Comparison of ENCODE assay signal across 8 cellular contexts in genomic region chr12:122397981-122398380, GRCh38. TPM values are rescaled to one million over a fixed set of nuclear protein-coding genes. Genes with fewer than 3 reads are reported as not detected.
DNase-seq lines count a peak whose midpoint lies in the region; ATAC-seq, FAIRE-seq and TF ChIP-seq lines count a peak whose summit lies in the region.
"Not testable (repeated sequence)": the region's sequence is repeated elsewhere in the genome, so short reads cannot be mapped to it uniquely, and the experiment has no call there.

No MANE protein-coding gene starts in this region.

- H3K36me3 ChIP-seq in K562 (ENCODE audit: control insufficient read depth, insufficient read depth, low read length); muscle layer of colon (ENCODE audit: insufficient read depth, low read length); sigmoid colon; subcutaneous abdominal adipose tissue (ENCODE audit: control insufficient read depth in 5 of 5, insufficient read depth in 5 of 5, low read length in 5 of 5); tibial artery; uterus: not testable (repeated sequence)

- in situ Hi-C loops in K562 (cut with MboI), result not testable (repeated sequence)

- CTCF ChIA-PET in A549 (lab: Yijun Ruan, JAX) (interaction anchor here (0.6 to 9.4 kb wide), 10 partner anchors 8 to 123 kb away, joined by 3 to 162 read pairs (median 10); partner anchors contain the start of gene CLIP1), RWPE1 (lab: Yijun Ruan, JAX) (interaction anchor here (1.0 kb wide), 1 partner anchor 19 kb away, joined by 3 read pairs; no protein-coding TSS in a partner anchor)
- CTCF ChIA-PET in K562 (lab: Yijun Ruan, JAX; ENCODE audit: low intra/inter-chr PET ratio), result not testable (repeated sequence)

- peaks cover 74% of the 10 kb centered on the region for H3K4me1 ChIP-seq in A549
- H3K4me1 ChIP-seq in K562 (replicated peaks in 1 of 2; ENCODE audit: control insufficient read depth in 2 of 2, insufficient read depth in 2 of 2, low read length in 2 of 2), result not testable (repeated sequence)
- peaks cover 41% of the 10 kb centered on the region for H3K4me1 ChIP-seq in muscle layer of colon (ENCODE audit: insufficient read depth, low read length)
- H3K4me1 ChIP-seq in sigmoid colon, result peaks cover 0 to 82% (median 68%) of the 10 kb centered on the region in 4 donors
- peaks cover 5 to 19% (median 16%) of the 10 kb centered on the region in 5 donors for H3K4me1 ChIP-seq in subcutaneous abdominal adipose tissue (ENCODE audit: control insufficient read depth in 5 of 5, insufficient read depth in 5 of 5, low read length in 5 of 5)
- H3K4me1 ChIP-seq in tibial artery, result peaks cover 0 to 78% (median 28%) of the 10 kb centered on the region in 4 donors
- H3K4me1 ChIP-seq in uterus, result peaks cover 0 to 15% of the 10 kb centered on the region in 2 donors

- not testable (repeated sequence) for ATAC-seq in A549, K562

- not testable (repeated sequence) for FAIRE-seq in A549 (lab: Jason Lieb, UNC); K562 (lab: Jason Lieb, UNC)

- TF ChIP-seq CTCF in A549 (IDR thresholded peaks at IDR 0.05); RWPE1 (conservative IDR thresholded peaks at IDR 0.05; ENCODE audit: low read depth); K562 (IDR thresholded peaks at IDR 0.05 in 2 of 3, conservative IDR thresholded peaks at IDR 0.05 in 1 of 3; ENCODE audit: insufficient read depth in 2 of 3, low read depth in 1 of 3, low read length in 3 of 3); sigmoid colon (IDR thresholded peaks at IDR 0.05); tibial artery (IDR thresholded peaks at IDR 0.05); uterus (IDR thresholded peaks at IDR 0.05): not testable (repeated sequence)

- not testable (repeated sequence) for H3K9me1 ChIP-seq in K562 (ENCODE audit: control insufficient read depth, insufficient read depth, low read length)

- WGBS in A549 (ENCODE audit: missing lambda C conversion rate), result 90% methylated on average over 6 of the region's 6 CpGs
- 98% methylated on average over 5 of the region's 6 CpGs for WGBS in K562 (ENCODE audit: insufficient coverage, low coverage, missing lambda C conversion rate)
- WGBS in sigmoid colon, 2 donors, result 96 to 97% methylated on average over 6 of the region's 6 CpGs

- intact Hi-C loops in K562 (cut with micrococcal nuclease) (loop anchor here (10.0 kb wide), 1 partner anchor 357 kb away; the partner anchor contains the start of gene DENR), uterus (cut with DNase I; ENCODE audit: low total_unique reads) (loop anchor here (10.0 kb wide), 1 partner anchor 77 kb away; no protein-coding TSS in a partner anchor)
- intact Hi-C loops in sigmoid colon (cut with DNase I); tibial artery (cut with DNase I; ENCODE audit: low total_unique reads): not testable (repeated sequence)

- not testable (repeated sequence) for H3K27me3 ChIP-seq in K562 (ENCODE audit: control insufficient read depth in 2 of 2, insufficient read depth in 2 of 2, low read length in 2 of 2); muscle layer of colon (ENCODE audit: control insufficient read depth in 1 of 2, insufficient read depth in 2 of 2, low read length in 2 of 2); sigmoid colon; subcutaneous abdominal adipose tissue (ENCODE audit: control insufficient read depth in 5 of 5, insufficient read depth in 4 of 5, low read length in 5 of 5); tibial artery; uterus

- TF ChIP-seq RAD21 in A549 (conservative IDR thresholded peaks at IDR 0.05 in 1 of 2, IDR thresholded peaks at IDR 0.05 in 1 of 2); K562 (CRISPR knock-in tag; conservative IDR thresholded peaks at IDR 0.05 in 1 of 2, IDR thresholded peaks at IDR 0.05 in 1 of 2): not testable (repeated sequence)

- not testable (repeated sequence) for H3K9me3 ChIP-seq in A549; K562 (replicated peaks; ENCODE audit: control insufficient read depth, insufficient read depth, low read depth, low read length); muscle layer of colon (ENCODE audit: low read length); sigmoid colon; subcutaneous abdominal adipose tissue (ENCODE audit: control insufficient read depth in 5 of 5, low read length in 5 of 5); tibial artery; uterus

- H3K9ac ChIP-seq in K562 (ENCODE audit: insufficient read depth in 1 of 2, low read depth in 2 of 2, low read length in 2 of 2); muscle layer of colon (ENCODE audit: low read length); subcutaneous abdominal adipose tissue (ENCODE audit: low read length in 5 of 5): not testable (repeated sequence)

- H3K4me2 ChIP-seq in A549, result peak overlapping the region; percentile 95; the same call in 2 of the 3 replicates
- not testable (repeated sequence) for H3K4me2 ChIP-seq in K562 (ENCODE audit: insufficient read depth, low read length)

- H3K27ac ChIP-seq in A549, result peak overlapping the region; percentile 98
- peak overlapping the region; percentile 27; the same call in 1 of the 2 replicates for H3K27ac ChIP-seq in RWPE1
- H3K27ac ChIP-seq in K562 (ENCODE audit: extremely low read depth, low read depth, low read length), result not testable (repeated sequence)
- peak overlapping the region; percentile 34 for H3K27ac ChIP-seq in muscle layer of colon (ENCODE audit: low read depth, low read length)
- H3K27ac ChIP-seq in sigmoid colon, result peak overlapping the region; percentile 85 to 99 (median 90)
- H3K27ac ChIP-seq in subcutaneous abdominal adipose tissue (ENCODE audit: low read depth, low read length), result peak overlapping the region; percentile 97
- H3K27ac ChIP-seq in tibial artery, result peak overlapping the region; percentile 81 to 91
- peak overlapping the region; percentile 90 to 96 for H3K27ac ChIP-seq in uterus

- TF ChIP-seq POLR2A in A549 (IDR thresholded peaks at IDR 0.05; ENCODE audit: low read length); K562 (conservative IDR thresholded peaks at IDR 0.05); sigmoid colon (IDR thresholded peaks at IDR 0.05); uterus (IDR thresholded peaks at IDR 0.05): not testable (repeated sequence)

- POLR2A ChIA-PET in A549 (lab: Yijun Ruan, JAX), result not testable (repeated sequence)
- POLR2A ChIA-PET in RWPE1 (lab: Yijun Ruan, JAX; ENCODE audit: low non-redundant PET), result interaction anchor here (0.6 kb wide), 1 partner anchor 129 kb away, joined by 4 read pairs; the partner anchor contains the start of gene RSRC2
- POLR2A ChIA-PET in K562 (lab: Yijun Ruan, JAX), result interaction anchor here (0.6 to 3.5 kb wide), 4 partner anchors 8 to 102 kb away, joined by 3 to 30 read pairs (median 3); no protein-coding TSS in a partner anchor

- not testable (repeated sequence) for H3K4me3 ChIP-seq in A549; K562; muscle layer of colon (ENCODE audit: low read depth in 1 of 2, low read length in 2 of 2); sigmoid colon; subcutaneous abdominal adipose tissue (ENCODE audit: low read depth in 1 of 5, low read length in 5 of 5); tibial artery; uterus

- not testable (repeated sequence) for TF ChIP-seq EP300 in A549 (IDR thresholded peaks at IDR 0.05); K562 (IDR thresholded peaks at IDR 0.05; ENCODE audit: low read length); sigmoid colon (IDR thresholded peaks at IDR 0.05)

- BruUV-seq in K562 (replicated peaks; lab: Mats Ljungman, UMichigan), result not testable (repeated sequence)

- H3K79me2 ChIP-seq in K562 (ENCODE audit: control insufficient read depth, insufficient read depth, low read length), result peaks cover 33% of the 10 kb centered on the region

- not testable (repeated sequence) for H4K20me1 ChIP-seq in K562 (replicated peaks; ENCODE audit: control insufficient read depth, insufficient read depth, low read length)

- not testable (repeated sequence) for H2AFZ ChIP-seq in K562 (ENCODE audit: low read depth, low read length)

- not testable (repeated sequence) for DNase-seq in A549 (ENCODE audit: low read depth in 1 of 2, low spot score in 1 of 2); RWPE1 (ENCODE audit: low spot score); K562 (ENCODE audit: extremely low read depth in 1 of 4, low spot score in 3 of 4); sigmoid colon; uterus
- DNase-seq in tibial artery, result peak in 1 of 2 donors; percentile 9

RNA-seq across cellular contexts. Expression of gene CLIP1, which starts 24.5 kb away (rescaled TPM):
- polyA plus RNA-seq in A549 (2011; rRNA removed) (133 and 149 TPM in 2 replicates), A549 (2017; fragmentation: RNase III; extraction: RNeasy Plus Mini Kit Qiagen cat#74134 plus additional on column Dnase treatment) (43.0 to 49.7 TPM (median 44.4 TPM) in 3 replicates), K562 (2011; rRNA removed) (31.9 and 34.5 TPM in 2 replicates), K562 (2014; fragmentation: Illumina TruSeq; extraction: Trizol) (27.3 and 27.6 TPM in 2 replicates), K562 (2014; fragmentation: Nextera tagmentation; extraction: Ambion mirVana) (1 to 10 TPM; 5.8 to 6.1 TPM), K562 (2014; rRNA removed) (19.1 and 21.2 TPM in 2 replicates), sigmoid colon (10 to 100 TPM; 16.8 to 20.1 (median 19.5) TPM)
- 49.1 and 54.3 TPM in 2 replicates for polyA plus RNA-seq in A549 (2012; cell fraction: cytosol; rRNA removed)
- 98.3 and 122 TPM in 2 replicates for polyA plus RNA-seq in A549 (2012; cell fraction: nucleus; rRNA removed)
- polyA minus RNA-seq in A549 (2011; rRNA and poly(A)+ RNA removed), result 217 and 263 TPM in 2 replicates
- total RNA-seq in K562 (2011; cell fraction: chromatin; rRNA removed; ENCODE audit: low replicate concordance), result 77.3 and 128 TPM in 2 replicates
- 38.0 and 40.8 TPM in 2 replicates for total RNA-seq in K562 (2011; cell fraction: nucleolus; rRNA removed)
- 61.1 and 81.7 TPM in 2 replicates for total RNA-seq in K562 (2011; cell fraction: nucleoplasm; rRNA removed)
- total RNA-seq in K562 (2014; rRNA removed) (19.7 and 20.1 TPM in 2 replicates), K562 (2014; rRNA removed; fragmentation: Illumina TruSeq; extraction: Trizol) (29.6 and 39.5 TPM in 2 replicates), K562 (2015; rRNA removed; fragmentation: Illumina TruSeq; extraction: Trizol) (33.3 and 33.9 TPM in 2 replicates), K562 (2021) (24.9 and 27.8 TPM in 2 replicates), sigmoid colon (100 to 1,000 TPM; 159 to 257 (median 196) TPM), uterus (100 to 1,000 TPM in 2 of 4 donors, 10 to 100 TPM in 2; 48.2 to 134 (median 96.8) TPM)
- 24.3 and 28.5 TPM in 2 replicates for polyA plus RNA-seq in K562 (2011; cell fraction: cytosol; rRNA removed)
- 31.9 and 33.0 TPM in 2 replicates for polyA plus RNA-seq in K562 (2011; cell fraction: nucleus; rRNA removed)
- polyA plus RNA-seq in K562 (2012), result 17.8 and 31.5 TPM in 2 replicates
- polyA minus RNA-seq in K562 (2011; rRNA and poly(A)+ RNA removed), result 48.7 and 54.3 TPM in 2 replicates
- polyA minus RNA-seq in K562 (2011; cell fraction: cytosol; rRNA and poly(A)+ RNA removed), result 16.9 and 22.4 TPM in 2 replicates
- 17.0 and 35.5 TPM in 2 replicates for polyA minus RNA-seq in K562 (2011; cell fraction: nucleus; rRNA and poly(A)+ RNA removed)
